ENCODE assay signal across 25 cellular contexts in the genomic region with DNA sequence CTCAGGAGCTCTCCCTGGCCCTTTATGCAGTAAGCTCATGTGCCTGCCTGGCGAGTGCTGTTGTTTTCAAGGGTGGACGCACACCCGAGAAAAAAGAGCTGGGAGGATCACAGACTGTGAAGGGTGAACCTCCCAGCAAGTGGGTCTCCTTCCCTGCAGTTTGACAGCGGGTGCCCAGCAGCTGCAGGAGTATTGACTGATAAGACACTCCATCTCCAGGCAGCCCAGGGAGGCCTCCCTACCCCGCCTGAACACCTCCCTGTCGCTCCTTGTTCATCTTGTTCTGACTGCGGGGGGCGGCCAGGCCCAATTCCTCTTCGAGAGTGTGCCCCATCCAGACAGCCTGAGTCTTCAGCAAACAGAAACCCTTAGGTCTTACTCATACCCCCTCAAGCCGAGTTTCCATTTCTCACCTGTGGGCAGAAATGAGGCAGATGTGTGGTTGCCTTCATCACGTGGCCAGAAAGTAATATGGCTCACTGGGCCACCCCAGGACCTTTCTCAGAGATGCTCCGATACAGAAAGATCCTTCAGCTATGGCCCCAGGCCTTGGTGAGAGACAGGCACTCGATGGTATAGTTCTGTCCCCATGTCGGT. TPM values are rescaled to one million over a fixed set of nuclear protein-coding genes. Genes with fewer than 3 reads are reported as not detected.
DNase-seq lines count a peak whose midpoint lies in the region; ATAC-seq lines count a peak whose summit lies in the region.
"Had no signal": no experiment of that assay in that cellular context is flagged by ENCODE, and none has a peak within 500 bp of the region (broad histone marks: within the 10 kb centered on the region; RNA-seq: fewer than 3 reads in every experiment).

No MANE protein-coding gene starts in this region.

- no peak for DNase-seq in activated T-cell treated with anti-CD3 and anti-CD28 coated beads, Interleukin-2, amount 50 U/mL, for 24 hours
- DNase-seq in activated T-cell treated with anti-CD3 and anti-CD28 coated beads for 4 hours (no peak), G401 (ENCODE audit: low spot score) (no peak), Kasumi-1 (lab: John Stamatoyannopoulos, UW) (no peak)
- no peak for DNase-seq in activated T-helper 1 cell treated with anti-CD3 and anti-CD28 coated beads, Interleukin-12 subunit alpha, Interleukin-12 subunit beta, Interleukin-2, Interleukin-4 antibody, amounts not matched to agents 30 ng/mL and 10 ng/mL and 1 ng/mL, durations not matched to agents 14 hours and 24 hours and 36 hours (ENCODE audit: low spot score)
- DNase-seq in stimulated activated CD8-positive, alpha-beta memory T cell treated with anti-CD3 and anti-CD28 coated beads, Interleukin-4, amount 100 ng/mL, for 48 hours: peak; percentile 46
- DNase-seq: activated B cell treated with CpG ODN at 0.5 μM for 24 hours; dorsolateral prefrontal cortex; GM23248; HFFc6; hippocampal formation; immature natural killer cell; Karpas-422; mesenchymal stem cell; NCI-H1436 treated with DMSO at 0.1 percent for 48 hours; NCI-H2107; NCI-H446; NCI-H774; stimulated activated CD4-positive, alpha-beta T cell treated with anti-CD3 and anti-CD28 coated beads, Interleukin-12 subunit alpha, Interleukin-12 subunit beta, amount 100 ng/mL, for 4 hours; T-cell had no signal

- intact Hi-C loops in activated T-helper 1 cell treated with anti-CD3 and anti-CD28 coated beads, Interleukin-12 subunit alpha, Interleukin-12 subunit beta, Interleukin-2, Interleukin-4 antibody, amounts not matched to agents 30 ng/mL and 10 ng/mL and 1 ng/mL, durations not matched to agents 14 hours and 24 hours and 36 hours (cut with micrococcal nuclease): no loop called here

- ATAC-seq in GM18520 (IDR thresholded peaks at IDR 0.05; ENCODE audit: unreplicated experiment) (peak; percentile 60), HG03097 (IDR thresholded peaks at IDR 0.05; ENCODE audit: low FRiP score, unreplicated experiment) (no peak)
- ATAC-seq: gastroesophageal sphincter, sciatic nerve, T-cell had no signal

- H3K27ac Mint-ChIP-seq in activated T-cell treated with anti-CD3 and anti-CD28 coated beads, Interleukin-2, amount 50 U/mL, for 24 hours: peak overlapping the region; percentile 71
- peak overlapping the region; percentile 13 for H3K27ac Mint-ChIP-seq in activated T-helper 1 cell treated with anti-CD3 and anti-CD28 coated beads, Interleukin-12 subunit alpha, Interleukin-12 subunit beta, Interleukin-2, Interleukin-4 antibody, amounts not matched to agents 30 ng/mL and 10 ng/mL and 1 ng/mL, durations not matched to agents 14 hours and 24 hours and 36 hours
- H3K27ac Mint-ChIP-seq: activated B cell treated with CpG ODN at 0.5 μM for 24 hours, HFFc6, T-cell had no signal

- in situ Hi-C loops in G401 (cut with HindIII; ENCODE audit: low sequenced_read_pairs): no loop called here

- no peak overlapping the region for H3K4me3 Mint-ChIP-seq in activated T-cell treated with anti-CD3 and anti-CD28 coated beads, Interleukin-2, amount 50 U/mL, for 24 hours
- no peak overlapping the region for H3K4me3 Mint-ChIP-seq in activated T-helper 1 cell treated with anti-CD3 and anti-CD28 coated beads, Interleukin-12 subunit alpha, Interleukin-12 subunit beta, Interleukin-2, Interleukin-4 antibody, amounts not matched to agents 30 ng/mL and 10 ng/mL and 1 ng/mL, durations not matched to agents 14 hours and 24 hours and 36 hours
- H3K4me3 Mint-ChIP-seq: activated B cell treated with CpG ODN at 0.5 μM for 24 hours, HFFc6, immature natural killer cell, T-cell had no signal

- peaks cover 12% of the 10 kb centered on the region for H3K4me1 Mint-ChIP-seq in activated T-cell treated with anti-CD3 and anti-CD28 coated beads, Interleukin-2, amount 50 U/mL, for 24 hours (ENCODE audit: low read depth)
- H3K4me1 Mint-ChIP-seq in activated T-helper 1 cell treated with anti-CD3 and anti-CD28 coated beads, Interleukin-12 subunit alpha, Interleukin-12 subunit beta, Interleukin-2, Interleukin-4 antibody, amounts not matched to agents 30 ng/mL and 10 ng/mL and 1 ng/mL, durations not matched to agents 14 hours and 24 hours and 36 hours (ENCODE audit: low read depth): no peaks in the 10 kb centered on the region
- H3K4me1 Mint-ChIP-seq: activated B cell treated with CpG ODN at 0.5 μM for 24 hours, immature natural killer cell had no signal

- no peaks in the 10 kb centered on the region for H3K27me3 Mint-ChIP-seq in activated T-cell treated with anti-CD3 and anti-CD28 coated beads, Interleukin-2, amount 50 U/mL, for 24 hours
- H3K27me3 Mint-ChIP-seq in activated T-helper 1 cell treated with anti-CD3 and anti-CD28 coated beads, Interleukin-12 subunit alpha, Interleukin-12 subunit beta, Interleukin-2, Interleukin-4 antibody, amounts not matched to agents 30 ng/mL and 10 ng/mL and 1 ng/mL, durations not matched to agents 14 hours and 24 hours and 36 hours (ENCODE audit: insufficient read depth): no peaks in the 10 kb centered on the region
- H3K27me3 Mint-ChIP-seq: activated B cell treated with CpG ODN at 0.5 μM for 24 hours, progenitor cell of endocrine pancreas, T-cell had no signal

- peaks cover 76% of the 10 kb centered on the region for H3K36me3 Mint-ChIP-seq in activated T-cell treated with anti-CD3 and anti-CD28 coated beads, Interleukin-2, amount 50 U/mL, for 24 hours (ENCODE audit: low read depth)
- H3K36me3 Mint-ChIP-seq in activated T-helper 1 cell treated with anti-CD3 and anti-CD28 coated beads, Interleukin-12 subunit alpha, Interleukin-12 subunit beta, Interleukin-2, Interleukin-4 antibody, amounts not matched to agents 30 ng/mL and 10 ng/mL and 1 ng/mL, durations not matched to agents 14 hours and 24 hours and 36 hours (ENCODE audit: low read depth): peaks cover 44% of the 10 kb centered on the region

- no peaks in the 10 kb centered on the region for H3K9me3 Mint-ChIP-seq in activated T-cell treated with anti-CD3 and anti-CD28 coated beads, Interleukin-2, amount 50 U/mL, for 24 hours
- no peaks in the 10 kb centered on the region for H3K9me3 Mint-ChIP-seq in activated T-helper 1 cell treated with anti-CD3 and anti-CD28 coated beads, Interleukin-12 subunit alpha, Interleukin-12 subunit beta, Interleukin-2, Interleukin-4 antibody, amounts not matched to agents 30 ng/mL and 10 ng/mL and 1 ng/mL, durations not matched to agents 14 hours and 24 hours and 36 hours
- H3K9me3 Mint-ChIP-seq: activated B cell treated with CpG ODN at 0.5 μM for 24 hours, HFFc6, immature natural killer cell, T-cell had no signal

RNA-seq across cellular contexts. Expression of a gene that starts 17.2 kb away (rescaled TPM):
- total RNA-seq in activated T-helper 1 cell treated with anti-CD3 and anti-CD28 coated beads, Interleukin-12 subunit alpha, Interleukin-12 subunit beta, Interleukin-2, Interleukin-4 antibody, amounts not matched to agents 30 ng/mL and 10 ng/mL and 1 ng/mL, durations not matched to agents 14 hours and 24 hours and 36 hours: 249 and 292 TPM in 2 replicates
- 190 and 192 TPM in 2 replicates for total RNA-seq in G401 (2014; rRNA removed; shearing (Covaris generic))

RNA-seq across cellular contexts. Expression of a gene that starts 17.3 kb away (rescaled TPM):
- 35.3 and 38.7 TPM in 2 replicates for total RNA-seq in activated T-helper 1 cell treated with anti-CD3 and anti-CD28 coated beads, Interleukin-12 subunit alpha, Interleukin-12 subunit beta, Interleukin-2, Interleukin-4 antibody, amounts not matched to agents 30 ng/mL and 10 ng/mL and 1 ng/mL, durations not matched to agents 14 hours and 24 hours and 36 hours
- total RNA-seq in G401 (2014; rRNA removed; shearing (Covaris generic)): 61.7 TPM in 2 replicates
